In the genomic region with DNA sequence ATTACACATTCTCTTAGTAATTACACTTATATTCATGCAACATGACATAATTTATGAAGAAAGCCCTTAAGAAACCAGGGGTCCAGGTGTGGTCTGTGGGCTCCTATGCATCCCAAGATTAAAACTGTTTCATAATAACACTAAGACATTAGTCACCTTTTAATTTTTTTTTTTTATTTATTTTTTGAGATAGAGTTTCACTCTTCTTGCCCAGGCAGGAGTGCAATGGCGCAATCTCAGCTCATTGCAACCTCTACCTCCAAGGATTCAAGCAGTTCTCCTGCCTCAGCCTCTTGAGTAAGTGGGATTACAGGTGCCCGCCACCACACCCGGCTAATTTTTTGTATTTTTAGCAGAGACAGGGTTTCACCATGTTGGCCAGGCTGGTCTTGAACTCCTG, we compare ENCODE assay signal across 13 cellular contexts. TPM values are rescaled to one million over a fixed set of nuclear protein-coding genes. Genes with fewer than 3 reads are reported as not detected.
DNase-seq lines count a peak whose midpoint lies in the region; ATAC-seq and TF ChIP-seq lines count a peak whose summit lies in the region.
"Had no signal": no experiment of that assay in that cellular context is flagged by ENCODE, and none has a peak within 500 bp of the region (broad histone marks: within the 10 kb centered on the region; RNA-seq: fewer than 3 reads in every experiment).

No MANE protein-coding gene starts in this region.

- no peak overlapping the region for H3K4me3 ChIP-seq in breast epithelium
- H3K4me3 ChIP-seq in ascending aorta, result no peak overlapping the region
- no peak overlapping the region for H3K4me3 ChIP-seq in vagina

- H3K4me1 ChIP-seq in breast epithelium (no peaks in the 10 kb centered on the region), ascending aorta (peaks cover 0 to 2% of the 10 kb centered on the region in 2 donors), vagina (peaks cover 26% of the 10 kb centered on the region)

- H3K27me3 ChIP-seq in breast epithelium (no peaks in the 10 kb centered on the region), ascending aorta (no peaks in the 10 kb centered on the region), vagina (no peaks in the 10 kb centered on the region)

- TF ChIP-seq POLR2A in breast epithelium (IDR thresholded peaks at IDR 0.05), result no peak
- no peak for TF ChIP-seq POLR2A in vagina (IDR thresholded peaks at IDR 0.05)

- TF ChIP-seq CTCF in MCF 10A (IDR thresholded peaks at IDR 0.05; ENCODE audit: unreplicated experiment), result no peak
- TF ChIP-seq CTCF in breast epithelium (IDR thresholded peaks at IDR 0.05), result no peak
- TF ChIP-seq CTCF in WTC11 (IDR thresholded peaks at IDR 0.05), result no peak
- TF ChIP-seq CTCF in ascending aorta (IDR thresholded peaks at IDR 0.05), result no peak
- no peak for TF ChIP-seq CTCF in vagina (IDR thresholded peaks at IDR 0.05)

- no peak for ATAC-seq in WTC11

- no TSS peak for BruUV-seq in MCF 10A (replicated peaks; lab: Mats Ljungman, UMichigan)

- H3K36me3 Mint-ChIP-seq in MCF 10A (ENCODE audit: insufficient read depth, unreplicated experiment) (peaks cover 61% of the 10 kb centered on the region), WTC11 (peaks cover 42% of the 10 kb centered on the region)

- H3K9me3 ChIP-seq in breast epithelium (no peaks in the 10 kb centered on the region), ascending aorta (no peaks in the 10 kb centered on the region), vagina (no peaks in the 10 kb centered on the region)

- DNase-seq in MCF 10A (ENCODE audit: unreplicated experiment), result peak; percentile 76
- DNase-seq in breast epithelium (ENCODE audit: low spot score in 2 of 2), result no peak
- no peak for DNase-seq in WTC11 (ENCODE audit: low spot score)
- DNase-seq in epithelial cell of prostate (ENCODE audit: low read depth, low spot score), result no peak
- DNase-seq in ascending aorta (ENCODE audit: low spot score in 2 of 2), result no peak
- no peak for DNase-seq in vagina (ENCODE audit: extremely low spot score in 2 of 2)
- no peak for DNase-seq in GDM1 (lab: John Stamatoyannopoulos, UW)
- DNase-seq: HFFc6, MM.1S, NCI-H187 treated with DMSO at 0.1 percent for 48 hours, NCI-H510A, NCI-H82, SHP77 had no signal

- intact Hi-C loops in MCF 10A (cut with micrococcal nuclease) (no loop called here), breast epithelium (cut with DNase I; ENCODE audit: low total_unique reads) (no loop called here), ascending aorta (cut with DNase I) (no loop called here), vagina (cut with DNase I) (no loop called here)

- no peak overlapping the region for H3K27ac Mint-ChIP-seq in MCF 10A (ENCODE audit: low read depth, unreplicated experiment)
- peak overlapping the region; percentile 51; the same call in 1 of the 2 replicates for H3K27ac Mint-ChIP-seq in WTC11

- H3K27me3 Mint-ChIP-seq in MCF 10A (ENCODE audit: insufficient read depth, unreplicated experiment), result no peaks in the 10 kb centered on the region
- no peaks in the 10 kb centered on the region for H3K27me3 Mint-ChIP-seq in WTC11 (ENCODE audit: low read depth)

- no peak overlapping the region for H3K4me3 Mint-ChIP-seq in MCF 10A (ENCODE audit: unreplicated experiment)
- no peak overlapping the region for H3K4me3 Mint-ChIP-seq in WTC11
- H3K4me3 Mint-ChIP-seq: HFFc6 had no signal

- H3K36me3 ChIP-seq in breast epithelium (no peaks in the 10 kb centered on the region), ascending aorta (peaks cover 34 to 46% of the 10 kb centered on the region in 2 donors), vagina (peaks cover 0 to 20% of the 10 kb centered on the region in 2 donors)

- peaks cover 16% of the 10 kb centered on the region for H3K4me1 Mint-ChIP-seq in MCF 10A (ENCODE audit: insufficient read depth, unreplicated experiment)
- H3K4me1 Mint-ChIP-seq in WTC11, result no peaks in the 10 kb centered on the region

- H3K9me3 Mint-ChIP-seq in MCF 10A (ENCODE audit: unreplicated experiment) (no peaks in the 10 kb centered on the region), WTC11 (no peaks in the 10 kb centered on the region)
- H3K9me3 Mint-ChIP-seq: HFFc6 had no signal

- CTCF ChIA-PET in MCF 10A (lab: Yijun Ruan, JAX) (interaction anchor here (0.6 to 1.1 kb wide), 2 partner anchors 10 to 73 kb away, joined by 3 read pairs; no protein-coding TSS in a partner anchor), WTC11 (lab: Charles Lee) (no interaction called here)

- POLR2A ChIA-PET in MCF 10A (lab: Yijun Ruan, JAX), result interaction anchor here (0.6 to 5.5 kb wide), 6 partner anchors 10 to 988 kb away, joined by 3 to 28 read pairs (median 3); a partner anchor contains a TSS
- POLR2A ChIA-PET in WTC11 (lab: Charles Lee), result interaction anchor here (1.2 kb wide), 1 partner anchor 89 kb away, joined by 3 read pairs; a partner anchor contains a TSS

- no peak overlapping the region for H3K27ac ChIP-seq in breast epithelium
- H3K27ac ChIP-seq in epithelial cell of prostate, result peak overlapping the region; percentile 48
- H3K27ac ChIP-seq in ascending aorta, result no peak overlapping the region
- no peak overlapping the region for H3K27ac ChIP-seq in vagina

TF ChIP-seq in WTC11, 78 proteins besides CTCF, POLR2A, EP300 and RAD21:
- TF ChIP-seq, protein P1, sequence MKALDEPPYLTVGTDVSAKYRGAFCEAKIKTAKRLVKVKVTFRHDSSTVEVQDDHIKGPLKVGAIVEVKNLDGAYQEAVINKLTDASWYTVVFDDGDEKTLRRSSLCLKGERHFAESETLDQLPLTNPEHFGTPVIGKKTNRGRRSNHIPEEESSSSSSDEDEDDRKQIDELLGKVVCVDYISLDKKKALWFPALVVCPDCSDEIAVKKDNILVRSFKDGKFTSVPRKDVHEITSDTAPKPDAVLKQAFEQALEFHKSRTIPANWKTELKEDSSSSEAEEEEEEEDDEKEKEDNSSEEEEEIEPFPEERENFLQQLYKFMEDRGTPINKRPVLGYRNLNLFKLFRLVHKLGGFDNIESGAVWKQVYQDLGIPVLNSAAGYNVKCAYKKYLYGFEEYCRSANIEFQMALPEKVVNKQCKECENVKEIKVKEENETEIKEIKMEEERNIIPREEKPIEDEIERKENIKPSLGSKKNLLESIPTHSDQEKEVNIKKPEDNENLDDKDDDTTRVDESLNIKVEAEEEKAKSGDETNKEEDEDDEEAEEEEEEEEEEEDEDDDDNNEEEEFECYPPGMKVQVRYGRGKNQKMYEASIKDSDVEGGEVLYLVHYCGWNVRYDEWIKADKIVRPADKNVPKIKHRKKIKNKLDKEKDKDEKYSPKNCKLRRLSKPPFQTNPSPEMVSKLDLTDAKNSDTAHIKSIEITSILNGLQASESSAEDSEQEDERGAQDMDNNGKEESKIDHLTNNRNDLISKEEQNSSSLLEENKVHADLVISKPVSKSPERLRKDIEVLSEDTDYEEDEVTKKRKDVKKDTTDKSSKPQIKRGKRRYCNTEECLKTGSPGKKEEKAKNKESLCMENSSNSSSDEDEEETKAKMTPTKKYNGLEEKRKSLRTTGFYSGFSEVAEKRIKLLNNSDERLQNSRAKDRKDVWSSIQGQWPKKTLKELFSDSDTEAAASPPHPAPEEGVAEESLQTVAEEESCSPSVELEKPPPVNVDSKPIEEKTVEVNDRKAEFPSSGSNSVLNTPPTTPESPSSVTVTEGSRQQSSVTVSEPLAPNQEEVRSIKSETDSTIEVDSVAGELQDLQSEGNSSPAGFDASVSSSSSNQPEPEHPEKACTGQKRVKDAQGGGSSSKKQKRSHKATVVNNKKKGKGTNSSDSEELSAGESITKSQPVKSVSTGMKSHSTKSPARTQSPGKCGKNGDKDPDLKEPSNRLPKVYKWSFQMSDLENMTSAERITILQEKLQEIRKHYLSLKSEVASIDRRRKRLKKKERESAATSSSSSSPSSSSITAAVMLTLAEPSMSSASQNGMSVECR (CRISPR knock-in tag; IDR thresholded peaks at IDR 0.05; ENCODE audit: borderline replicate concordance), result no peak
- no peak for TF ChIP-seq EMX1 (CRISPR knock-in tag; IDR thresholded peaks at IDR 0.05)

RNA-seq across cellular contexts. Expression of a gene that starts 12.5 kb away (rescaled TPM):
- total RNA-seq in MCF 10A (2022) (173 and 200 TPM in 2 replicates), breast epithelium (100 to 1,000 TPM; 249 to 342 (median 259) TPM), WTC11 (2021) (319 to 326 TPM (median 321 TPM) in 3 replicates), ascending aorta (173 TPM), vagina (174 TPM)
